In the genomic region with DNA sequence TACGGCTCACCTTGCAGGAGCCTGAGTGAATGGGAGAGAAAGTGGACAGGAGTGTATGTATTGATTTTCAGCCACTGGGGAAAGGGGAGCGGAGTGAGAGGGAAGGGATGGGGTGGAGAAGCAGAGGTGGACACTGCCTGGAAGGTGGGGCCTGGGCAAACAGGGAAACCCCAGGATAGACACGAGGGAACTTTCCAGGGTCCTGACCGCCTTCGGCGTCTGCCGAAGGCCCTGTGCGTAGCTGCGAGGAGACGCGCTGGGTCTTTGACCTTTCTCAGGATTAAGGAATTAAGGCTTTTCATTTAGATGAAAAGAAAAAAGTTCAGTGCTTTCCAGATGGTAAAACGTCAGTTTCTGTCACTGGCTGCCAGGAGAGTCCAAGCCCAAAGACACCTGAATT, we compare ENCODE assay signal across 29 cellular contexts.
A peak's percentile ranks its signal among the peaks of the same experiment; 100 is the strongest.
DNase-seq lines count a peak whose midpoint lies in the region; ATAC-seq, FAIRE-seq and TF ChIP-seq lines count a peak whose summit lies in the region.
"Had no signal": no experiment of that assay in that cellular context is flagged by ENCODE, and none has a peak within 500 bp of the region (broad histone marks: within the 10 kb centered on the region; RNA-seq: fewer than 3 reads in every experiment).

No MANE protein-coding gene starts in this region.

- ATAC-seq in SK-N-SH treated with all-trans-retinoic acid at 6 μM for 48 hours (no peak), HG02571 (IDR thresholded peaks at IDR 0.05; ENCODE audit: unreplicated experiment) (no peak)
- no peak for ATAC-seq in activated T-helper 17 cell treated with anti-CD3 and anti-CD28 coated beads, Interleukin-2, amount 50 U/mL, for 72 hours (replicated peaks)
- no peak for ATAC-seq in naive thymus-derived CD4-positive, alpha-beta T cell
- ATAC-seq: CD8-positive, alpha-beta T cell; Panc1 had no signal

- peaks cover 0 to 12% of the 10 kb centered on the region in 2 experiments; a peak in 2 of 4 replicates for H3K4me1 ChIP-seq in SK-N-SH (ENCODE audit: control insufficient read depth in 1 of 2, insufficient read depth in 2 of 2, low read depth in 1 of 2, low read length in 1 of 2)
- H3K4me1 ChIP-seq in naive thymus-derived CD4-positive, alpha-beta T cell (ENCODE audit: control insufficient read depth in 2 of 2, insufficient read depth in 2 of 2, low read length in 2 of 2) = no peaks in the 10 kb centered on the region
- H3K4me1 ChIP-seq: Caco-2 had no signal

- no peaks in the 10 kb centered on the region for H3K9me3 ChIP-seq in SK-N-SH
- no peaks in the 10 kb centered on the region for H3K9me3 ChIP-seq in naive thymus-derived CD4-positive, alpha-beta T cell (ENCODE audit: control insufficient read depth in 2 of 3, low read length in 3 of 3)
- H3K9me3 ChIP-seq: Caco-2 had no signal

- no peaks in the 10 kb centered on the region for H3K27me3 Mint-ChIP-seq in activated T-helper 17 cell treated with anti-CD3 and anti-CD28 coated beads, Interleukin-2, amount 50 U/mL, for 72 hours
- no peaks in the 10 kb centered on the region for H3K27me3 Mint-ChIP-seq in progenitor cell of endocrine pancreas
- no peaks in the 10 kb centered on the region for H3K27me3 Mint-ChIP-seq in naive thymus-derived CD4-positive, alpha-beta T cell
- H3K27me3 Mint-ChIP-seq: B cell had no signal

- no peak for TF ChIP-seq EP300 in SK-N-SH (IDR thresholded peaks at IDR 0.05; ENCODE audit: borderline replicate concordance in 1 of 2, low read depth in 1 of 2, low read length in 1 of 2)

- no peaks in the 10 kb centered on the region for H3K9me2 ChIP-seq in SK-N-SH

- H3K4me3 Mint-ChIP-seq in activated T-helper 17 cell treated with anti-CD3 and anti-CD28 coated beads, Interleukin-2, amount 50 U/mL, for 72 hours = no peak overlapping the region
- H3K4me3 Mint-ChIP-seq in progenitor cell of endocrine pancreas (ENCODE audit: low read depth) = no peak overlapping the region
- no peak overlapping the region for H3K4me3 Mint-ChIP-seq in naive thymus-derived CD4-positive, alpha-beta T cell
- H3K4me3 Mint-ChIP-seq: B cell; CD8-positive, alpha-beta T cell had no signal

- DNase-seq in SK-N-SH (no peak), left kidney (ENCODE audit: low read depth, low spot score) (peak; percentile 28), progenitor cell of endocrine pancreas (ENCODE audit: low spot score, unreplicated experiment) (no peak), RCC 7860 (ENCODE audit: low spot score) (no peak)
- DNase-seq in naive thymus-derived CD4-positive, alpha-beta T cell = no peak
- DNase-seq: Caco-2; CD8-positive, alpha-beta T cell; EL; GM23248; HCEC 1CT; IMR-90; NCI-H1048; NCI-H1417; NCI-H1694; NCI-H2029 treated with DMSO at 0.1 percent for 48 hours; NCI-H446 treated with DMSO at 0.1 percent for 48 hours; NCI-H526 treated with DMSO at 0.1 percent for 48 hours; SHP77 treated with DMSO at 0.1 percent for 48 hours; SW 1271 had no signal

- no peaks in the 10 kb centered on the region for H3K36me3 ChIP-seq in SK-N-SH (replicated peaks in 1 of 2; ENCODE audit: control insufficient read depth in 1 of 2, insufficient read depth in 2 of 2, low read length in 1 of 2)
- peaks cover 0 to 5% (median 0%) of the 10 kb centered on the region in 3 experiments for H3K36me3 ChIP-seq in naive thymus-derived CD4-positive, alpha-beta T cell (ENCODE audit: control insufficient read depth in 2 of 3, insufficient read depth in 3 of 3, low read length in 3 of 3)

- FAIRE-seq in RCC 7860 (lab: Jason Lieb, UNC) = no peak
- FAIRE-seq: GM12892, GM19239 had no signal

- CTCF ChIA-PET in SK-N-SH (lab: Yijun Ruan, JAX) = interaction anchor here (0.9 kb wide), 1 partner anchor 70 kb away, joined by 4 read pairs; no protein-coding TSS in a partner anchor
- CTCF ChIA-PET in naive thymus-derived CD4-positive, alpha-beta T cell (lab: Charles Lee) = no interaction called here

- H3K27ac Mint-ChIP-seq in activated T-helper 17 cell treated with anti-CD3 and anti-CD28 coated beads, Interleukin-2, amount 50 U/mL, for 72 hours = peak overlapping the region; percentile 34
- peak overlapping the region; percentile 33 for H3K27ac Mint-ChIP-seq in progenitor cell of endocrine pancreas
- H3K27ac Mint-ChIP-seq in naive thymus-derived CD4-positive, alpha-beta T cell = no peak overlapping the region
- H3K27ac Mint-ChIP-seq: B cell; CD8-positive, alpha-beta T cell had no signal

- no peak for TF ChIP-seq RAD21 in SK-N-SH (IDR thresholded peaks at IDR 0.05; ENCODE audit: low read length)

- no peaks in the 10 kb centered on the region for H3K79me2 ChIP-seq in SK-N-SH (ENCODE audit: insufficient read depth)

- H3K9ac ChIP-seq in SK-N-SH = no peak overlapping the region
- H3K9ac ChIP-seq: GM23248, KMS-11 had no signal

- H3K27me3 ChIP-seq in SK-N-SH (ENCODE audit: insufficient read depth) = no peaks in the 10 kb centered on the region
- no peaks in the 10 kb centered on the region for H3K27me3 ChIP-seq in naive thymus-derived CD4-positive, alpha-beta T cell (ENCODE audit: control insufficient read depth in 2 of 2, insufficient read depth in 2 of 2, low read length in 2 of 2)

- intact Hi-C loops in naive thymus-derived CD4-positive, alpha-beta T cell (cut with micrococcal nuclease) = no loop called here

- no peak overlapping the region for H3K4me3 ChIP-seq in SK-N-SH (ENCODE audit: low read depth in 2 of 2, low read length in 1 of 2)
- no peak overlapping the region for H3K4me3 ChIP-seq in naive thymus-derived CD4-positive, alpha-beta T cell (ENCODE audit: low read length)
- H3K4me3 ChIP-seq: GM23248 had no signal

- no peak overlapping the region for H3K27ac ChIP-seq in SK-N-SH (ENCODE audit: low read depth in 2 of 2, low read length in 1 of 2)
- no peak overlapping the region for H3K27ac ChIP-seq in naive thymus-derived CD4-positive, alpha-beta T cell (ENCODE audit: low read depth, low read length)
- H3K27ac ChIP-seq: 22Rv1, C4-2B, GM23248, KMS-11 had no signal

- H2AFZ ChIP-seq in SK-N-SH (ENCODE audit: low read depth) = no peak overlapping the region
- H2AFZ ChIP-seq: GM23248 had no signal

- H3F3A ChIP-seq in SK-N-SH (replicated peaks; ENCODE audit: insufficient read depth) = no peaks in the 10 kb centered on the region

- no peaks in the 10 kb centered on the region for H3K9me3 Mint-ChIP-seq in activated T-helper 17 cell treated with anti-CD3 and anti-CD28 coated beads, Interleukin-2, amount 50 U/mL, for 72 hours
- H3K9me3 Mint-ChIP-seq in progenitor cell of endocrine pancreas (ENCODE audit: low read depth) = no peaks in the 10 kb centered on the region
- no peaks in the 10 kb centered on the region for H3K9me3 Mint-ChIP-seq in naive thymus-derived CD4-positive, alpha-beta T cell
- H3K9me3 Mint-ChIP-seq: CD8-positive, alpha-beta T cell had no signal

- no peaks in the 10 kb centered on the region for H3K36me3 Mint-ChIP-seq in activated T-helper 17 cell treated with anti-CD3 and anti-CD28 coated beads, Interleukin-2, amount 50 U/mL, for 72 hours (ENCODE audit: low read depth)
- no peaks in the 10 kb centered on the region for H3K36me3 Mint-ChIP-seq in progenitor cell of endocrine pancreas (ENCODE audit: insufficient read depth)
- H3K36me3 Mint-ChIP-seq in naive thymus-derived CD4-positive, alpha-beta T cell = peaks cover 0 to 31% (median 0%) of the 10 kb centered on the region in 5 donors

- POLR2A ChIA-PET in SK-N-SH (lab: Yijun Ruan, JAX) = no interaction called here
- POLR2A ChIA-PET in naive thymus-derived CD4-positive, alpha-beta T cell (lab: Charles Lee) = no interaction called here

- H4K20me1 ChIP-seq in SK-N-SH (ENCODE audit: insufficient read depth) = peaks cover 4% of the 10 kb centered on the region; the same call in 1 of the 2 replicates

- H3K4me1 Mint-ChIP-seq in activated T-helper 17 cell treated with anti-CD3 and anti-CD28 coated beads, Interleukin-2, amount 50 U/mL, for 72 hours = peaks cover 8% of the 10 kb centered on the region
- H3K4me1 Mint-ChIP-seq in progenitor cell of endocrine pancreas (ENCODE audit: low read depth) = no peaks in the 10 kb centered on the region
- peaks cover 0 to 29% (median 0%) of the 10 kb centered on the region in 7 donors for H3K4me1 Mint-ChIP-seq in naive thymus-derived CD4-positive, alpha-beta T cell
- H3K4me1 Mint-ChIP-seq: B cell had no signal

- TF ChIP-seq CTCF in SK-N-SH (IDR thresholded peaks at IDR 0.05) = no peak
- no peak for TF ChIP-seq CTCF in progenitor cell of endocrine pancreas (IDR thresholded peaks at IDR 0.05; ENCODE audit: unreplicated experiment)

- H3K4me2 ChIP-seq in SK-N-SH = no peak overlapping the region
- H3K4me2 ChIP-seq: KMS-11 had no signal

- 92% methylated on average over 12 of the region's 12 CpGs for WGBS in SK-N-SH (ENCODE audit: low lambda C conversion rate)

TF ChIP-seq in SK-N-SH treated with all-trans-retinoic acid at 6 μM for 48 hours, 23 proteins besides CTCF, POLR2A, EP300 and RAD21:
- no peak for TF ChIP-seq RARB (CRISPR knock-in tag; IDR thresholded peaks at IDR 0.05)
- TF ChIP-seq ZC3H10 (CRISPR knock-in tag; IDR thresholded peaks at IDR 0.05) = no peak
- no peak for TF ChIP-seq CSRNP3 (CRISPR knock-in tag; IDR thresholded peaks at IDR 0.05)
- TF ChIP-seq, protein P1, sequence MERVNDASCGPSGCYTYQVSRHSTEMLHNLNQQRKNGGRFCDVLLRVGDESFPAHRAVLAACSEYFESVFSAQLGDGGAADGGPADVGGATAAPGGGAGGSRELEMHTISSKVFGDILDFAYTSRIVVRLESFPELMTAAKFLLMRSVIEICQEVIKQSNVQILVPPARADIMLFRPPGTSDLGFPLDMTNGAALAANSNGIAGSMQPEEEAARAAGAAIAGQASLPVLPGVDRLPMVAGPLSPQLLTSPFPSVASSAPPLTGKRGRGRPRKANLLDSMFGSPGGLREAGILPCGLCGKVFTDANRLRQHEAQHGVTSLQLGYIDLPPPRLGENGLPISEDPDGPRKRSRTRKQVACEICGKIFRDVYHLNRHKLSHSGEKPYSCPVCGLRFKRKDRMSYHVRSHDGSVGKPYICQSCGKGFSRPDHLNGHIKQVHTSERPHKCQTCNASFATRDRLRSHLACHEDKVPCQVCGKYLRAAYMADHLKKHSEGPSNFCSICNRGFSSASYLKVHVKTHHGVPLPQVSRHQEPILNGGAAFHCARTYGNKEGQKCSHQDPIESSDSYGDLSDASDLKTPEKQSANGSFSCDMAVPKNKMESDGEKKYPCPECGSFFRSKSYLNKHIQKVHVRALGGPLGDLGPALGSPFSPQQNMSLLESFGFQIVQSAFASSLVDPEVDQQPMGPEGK (CRISPR knock-in tag; IDR thresholded peaks at IDR 0.05; ENCODE audit: borderline replicate concordance) = no peak
- no peak for TF ChIP-seq ZNF8 (CRISPR knock-in tag; IDR thresholded peaks at IDR 0.05)
TF ChIP-seq in SK-N-SH treated with all-trans-retinoic acid at 6 μM for 48 hours: peak in this region for 0.

Comparison
In these comparisons a context has a peak if more than half of its experiments do, and no peak if none do; other contexts are left out.
1. H3K27ac Mint-ChIP-seq: peak in activated T-helper 17 cell treated with anti-CD3 and anti-CD28 coated beads, Interleukin-2, amount 50 U/mL, for 72 hours (single experiment) and progenitor cell of endocrine pancreas (single experiment); none in naive thymus-derived CD4-positive, alpha-beta T cell (0 of 9).